ENCODE assay signal across 8 cellular contexts in the genomic region with DNA sequence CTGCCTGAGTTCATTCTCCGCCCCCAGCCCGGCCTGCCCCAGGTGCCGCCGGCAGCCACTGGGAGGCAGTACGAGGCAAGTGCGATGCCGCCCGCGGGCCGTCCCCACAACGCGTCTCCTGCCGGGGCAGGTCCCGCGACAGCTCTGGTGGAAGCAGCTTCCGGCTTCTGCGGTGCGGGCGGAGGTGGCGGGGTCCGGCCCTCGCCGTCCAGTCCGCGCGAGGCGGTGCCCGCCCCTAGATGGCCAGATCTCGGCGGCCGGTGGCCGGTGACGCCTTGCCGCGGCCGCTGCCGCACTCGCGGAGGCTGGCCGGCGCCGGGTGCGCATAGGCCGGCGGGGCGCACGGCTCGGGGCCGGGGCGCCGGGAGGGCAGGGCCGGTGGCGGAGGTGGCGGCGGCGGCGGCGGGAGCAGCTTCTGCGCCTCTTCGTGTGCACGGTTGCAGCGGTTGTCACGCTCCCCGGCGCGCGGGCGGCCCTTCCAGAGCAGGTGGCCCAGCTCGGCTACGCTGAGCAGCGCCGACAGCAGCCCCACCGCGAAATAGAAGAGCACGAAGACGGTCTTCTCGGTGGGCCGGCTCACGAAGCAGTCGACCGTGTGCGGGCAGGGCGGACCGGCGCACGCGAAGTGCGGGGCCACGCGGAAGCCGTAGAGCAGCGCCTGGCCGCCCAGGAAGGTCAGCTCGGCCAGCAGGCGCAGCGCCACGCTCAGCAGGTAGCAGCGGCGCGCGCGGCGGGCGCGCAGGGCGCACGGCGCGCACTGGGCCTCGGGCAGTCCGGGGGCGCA. TPM values are rescaled to one million over a fixed set of nuclear protein-coding genes. Genes with fewer than 3 reads are reported as not detected.
A peak's percentile ranks its signal among the peaks of the same experiment; 100 is the strongest.
DNase-seq lines count a peak whose midpoint lies in the region; ATAC-seq and TF ChIP-seq lines count a peak whose summit lies in the region.

No MANE protein-coding gene starts in this region.

- intact Hi-C loops in lower leg skin (cut with DNase I; ENCODE audit: low total_unique reads) = loop anchor here (5.0 to 10.0 kb wide), 2 partner anchors 52 to 169 kb away; a partner anchor contains a TSS

- peak; percentile 83 for TF ChIP-seq CTCF in GM12865 (IDR thresholded peaks at IDR 0.05; ENCODE audit: insufficient read depth, low read depth, low read length, missing control alignments)
- TF ChIP-seq CTCF in choroid plexus epithelial cell (conservative IDR thresholded peaks at IDR 0.05; ENCODE audit: low read depth, low read length) = peak; percentile 70
- TF ChIP-seq CTCF in lower leg skin (IDR thresholded peaks at IDR 0.05) = no peak

- peak overlapping the region; percentile 55 for H3K4me3 ChIP-seq in GM12865 (ENCODE audit: low read depth, low read length)
- peak overlapping the region; percentile 65 for H3K4me3 ChIP-seq in choroid plexus epithelial cell (ENCODE audit: low read depth, low read length)
- H3K4me3 ChIP-seq in lower leg skin (ENCODE audit: low read depth, poor library complexity, severe bottlenecking) = peak overlapping the region; percentile 28

- no peak for TF ChIP-seq POLR2A in lower leg skin (IDR thresholded peaks at IDR 0.05)

- ATAC-seq in HG02610 (IDR thresholded peaks at IDR 0.05; ENCODE audit: unreplicated experiment) = peak; percentile 75

- 0 to 1% methylated on average over 22 to 63 of the region's 112 CpGs for WGBS in lower leg skin, 2 donors

- peak; percentile 92 for DNase-seq in GM12865 (ENCODE audit: low read depth)
- DNase-seq in NCI-H2081 treated with DMSO at 0.1 percent for 48 hours (lab: John Stamatoyannopoulos, UW) = peak; percentile 13
- DNase-seq in activated CD4-positive, CD25-positive, alpha-beta regulatory T cell treated with anti-CD3 and anti-CD28 coated beads, Interleukin-2, amount 50 U/mL, for 16 hours (ENCODE audit: low read depth, low spot score) = peak; percentile 54
- peak; percentile 74 for DNase-seq in choroid plexus epithelial cell (ENCODE audit: low read depth)
- DNase-seq in lower leg skin (ENCODE audit: low spot score in 2 of 2) = peak in 1 of 2 donors; percentile 94
- DNase-seq in stimulated activated CD8-positive, alpha-beta memory T cell treated with anti-CD3 and anti-CD28 coated beads, Interleukin-15, amount 100 ng/mL, for 24 hours (ENCODE audit: low read depth) = peak; percentile 59
- DNase-seq in NCI-H187 treated with DMSO at 0.1 percent for 48 hours (lab: John Stamatoyannopoulos, UW) = no peak

RNA-seq across cellular contexts. Expression of a gene that starts 1.6 kb away (rescaled TPM):
- total RNA-seq in lower leg skin = not detected

RNA-seq across cellular contexts. Expression of a gene that starts 53.9 kb away (rescaled TPM):
- total RNA-seq in lower leg skin = 10 to 100 TPM; 18.1 to 38.0 (median 25.2) TPM

RNA-seq across cellular contexts. Expression of a gene that starts 54.8 kb away (rescaled TPM):
- 10 to 100 TPM in 1 of 4 donors, 1 to 10 TPM in 3; 5.7 to 11.9 (median 8.2) TPM for total RNA-seq in lower leg skin

Comparison
In these comparisons a context has a peak if more than half of its experiments do, and no peak if none do; other contexts are left out.
1. CTCF ChIP-seq: peak in GM12865 (single experiment) and choroid plexus epithelial cell (single experiment); none in lower leg skin (0 of 3).
2. Peak in every context shown above with its lines, with median percentiles within 50 percentile points of each other: H3K4me3 ChIP-seq.